8 cellular contexts compared by ENCODE assay signal in the genomic region with DNA sequence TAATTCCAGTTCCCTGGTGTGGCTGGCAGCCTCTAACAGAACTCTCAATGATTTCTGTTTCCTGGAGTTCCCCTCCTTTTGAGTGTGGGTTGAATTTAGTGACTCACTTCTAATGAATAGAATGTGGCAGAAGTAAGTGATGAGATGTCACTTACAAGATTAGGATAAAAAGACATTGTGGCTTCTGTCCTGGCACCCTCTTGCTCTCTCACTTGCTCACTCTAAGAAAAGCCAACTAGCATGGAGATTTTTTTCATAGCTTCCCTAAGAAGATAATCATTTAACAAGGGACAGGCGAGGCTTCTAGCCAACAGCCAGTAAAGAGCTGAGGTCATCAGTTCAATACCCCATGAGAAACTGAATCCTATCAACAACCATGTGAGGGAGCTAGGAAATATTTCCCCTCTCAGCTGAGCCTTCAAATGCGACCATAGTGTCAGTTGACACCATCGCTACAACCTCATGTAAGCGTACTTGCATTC.
A peak's percentile ranks its signal among the peaks of the same experiment; 100 is the strongest.
DNase-seq lines count a peak whose midpoint lies in the region; ATAC-seq, FAIRE-seq and TF ChIP-seq lines count a peak whose summit lies in the region.
"Had no signal": no experiment of that assay in that cellular context is flagged by ENCODE, and none has a peak within 500 bp of the region (broad histone marks: within the 10 kb centered on the region; RNA-seq: fewer than 3 reads in every experiment).

No MANE protein-coding gene starts in this region.

- FAIRE-seq in GM12892 (lab: Jason Lieb, UNC), result peak; percentile 53

- H2BK15ac ChIP-seq in mesendoderm (replicated peaks; ENCODE audit: low read depth), result no peak overlapping the region

- CTCF ChIA-PET in HEK293 (lab: Yijun Ruan, JAX), result no interaction called here

- no peak overlapping the region for H3K4me2 ChIP-seq in mesendoderm (ENCODE audit: low read length)

- H3K4me1 ChIP-seq in HEK293 (ENCODE audit: control insufficient read depth, insufficient read depth, low read length) (no peaks in the 10 kb centered on the region), mesendoderm (ENCODE audit: control insufficient read depth, low read depth, low read length) (peaks cover 2% of the 10 kb centered on the region), right cardiac atrium (ENCODE audit: control insufficient read depth, insufficient read depth, low read length) (no peaks in the 10 kb centered on the region)

- TF ChIP-seq POLR2A in GM12892 (IDR thresholded peaks at IDR 0.05; ENCODE audit: low read depth, low read length), result no peak

- H3K4me3 ChIP-seq in HEK293 (ENCODE audit: low read depth, low read length), result no peak overlapping the region
- H3K4me3 ChIP-seq in mesendoderm (ENCODE audit: low read length), result no peak overlapping the region
- H3K4me3 ChIP-seq in right cardiac atrium (ENCODE audit: low read length), result no peak overlapping the region

- H3K9ac ChIP-seq in mesendoderm (ENCODE audit: low read length), result no peak overlapping the region

- H4K5ac ChIP-seq in mesendoderm (ENCODE audit: low read length), result no peak overlapping the region

- H3K79me2 ChIP-seq in mesendoderm (ENCODE audit: control insufficient read depth, insufficient read depth, low read length), result no peaks in the 10 kb centered on the region

- no peak overlapping the region for H2AK5ac ChIP-seq in mesendoderm (ENCODE audit: low read length)

- no peak for TF ChIP-seq CTCF in HEK293 (tag by site-specific recombination; IDR thresholded peaks at IDR 0.05)

- no CpG with 5 or more reads among the region's 4 CpGs for WGBS in mesendoderm (ENCODE audit: extremely low coverage, insufficient coverage, low lambda C conversion rate)
- WGBS in right cardiac atrium, result 55% methylated on average over 4 of the region's 4 CpGs

- H3K27me3 ChIP-seq in mesendoderm (ENCODE audit: insufficient read depth, low read length, poor library complexity), result no peaks in the 10 kb centered on the region
- no peaks in the 10 kb centered on the region for H3K27me3 ChIP-seq in right cardiac atrium (ENCODE audit: control insufficient read depth, insufficient read depth)

- intact Hi-C loops in right cardiac atrium (cut with DNase I), result no loop called here

- ATAC-seq in right cardiac atrium, result no peak

- no peak overlapping the region for H4K8ac ChIP-seq in mesendoderm (ENCODE audit: low read depth, low read length)

- H3K23ac ChIP-seq in mesendoderm (ENCODE audit: low read length), result no peak overlapping the region

- DNase-seq in GM12892 (ENCODE audit: insufficient read length), result no peak
- DNase-seq in SW480 (ENCODE audit: low spot score), result peak; percentile 1
- peak; percentile 67 for DNase-seq in mesendoderm
- no peak for DNase-seq in effector CD4-positive, alpha-beta T cell
- no peak for DNase-seq in right cardiac atrium
- DNase-seq in NOMO-1 (lab: John Stamatoyannopoulos, UW; ENCODE audit: unreplicated experiment in 2 of 2), result no peak
- DNase-seq: Right ventricle myocardium superior had no signal

- H3K27ac ChIP-seq in HEK293 (ENCODE audit: extremely low read depth, low read depth, low read length) (no peak overlapping the region), mesendoderm (ENCODE audit: low read depth, low read length) (no peak overlapping the region), right cardiac atrium (ENCODE audit: low read length) (no peak overlapping the region)

- H3K18ac ChIP-seq in mesendoderm (ENCODE audit: low read length), result peak overlapping the region; percentile 60

- H3K79me1 ChIP-seq in mesendoderm (ENCODE audit: low read length), result no peaks in the 10 kb centered on the region

- no peak overlapping the region for H3K56ac ChIP-seq in mesendoderm (ENCODE audit: low read length)

- H3K36me3 ChIP-seq in HEK293 (ENCODE audit: control insufficient read depth in 2 of 2, insufficient read depth in 1 of 2, low read length in 2 of 2) (no peaks in the 10 kb centered on the region), mesendoderm (ENCODE audit: control insufficient read depth, insufficient read depth, low read length) (no peaks in the 10 kb centered on the region)

- H3K9me3 ChIP-seq in HEK293 (ENCODE audit: control insufficient read depth, insufficient read depth, low read depth, low read length) (no peaks in the 10 kb centered on the region), right cardiac atrium (ENCODE audit: control insufficient read depth, low read length) (no peaks in the 10 kb centered on the region)

- no peak overlapping the region for H2BK120ac ChIP-seq in mesendoderm (ENCODE audit: low read depth, low read length)

- H3K4ac ChIP-seq in mesendoderm (ENCODE audit: low read depth, low read length), result no peak overlapping the region

- POLR2A ChIA-PET in HEK293 (lab: Yijun Ruan, JAX), result interaction anchor here (1.5 kb wide), 1 partner anchor 282 kb away, joined by 3 read pairs; a partner anchor contains a TSS

- no peak overlapping the region for H2BK5ac ChIP-seq in mesendoderm (ENCODE audit: low read length)

TF ChIP-seq in HEK293, 187 proteins besides CTCF, POLR2A, EP300 and RAD21:
- TF ChIP-seq ZNF830 (tag by site-specific recombination; IDR thresholded peaks at IDR 0.05; ENCODE audit: low read depth) (no peak), ZNF660 (tag by site-specific recombination; IDR thresholded peaks at IDR 0.05) (peak; percentile 23; the same call in 1 of the 2 replicates), KLF1 (tag by site-specific recombination; IDR thresholded peaks at IDR 0.05) (no peak)
- TF ChIP-seq, protein P1, sequence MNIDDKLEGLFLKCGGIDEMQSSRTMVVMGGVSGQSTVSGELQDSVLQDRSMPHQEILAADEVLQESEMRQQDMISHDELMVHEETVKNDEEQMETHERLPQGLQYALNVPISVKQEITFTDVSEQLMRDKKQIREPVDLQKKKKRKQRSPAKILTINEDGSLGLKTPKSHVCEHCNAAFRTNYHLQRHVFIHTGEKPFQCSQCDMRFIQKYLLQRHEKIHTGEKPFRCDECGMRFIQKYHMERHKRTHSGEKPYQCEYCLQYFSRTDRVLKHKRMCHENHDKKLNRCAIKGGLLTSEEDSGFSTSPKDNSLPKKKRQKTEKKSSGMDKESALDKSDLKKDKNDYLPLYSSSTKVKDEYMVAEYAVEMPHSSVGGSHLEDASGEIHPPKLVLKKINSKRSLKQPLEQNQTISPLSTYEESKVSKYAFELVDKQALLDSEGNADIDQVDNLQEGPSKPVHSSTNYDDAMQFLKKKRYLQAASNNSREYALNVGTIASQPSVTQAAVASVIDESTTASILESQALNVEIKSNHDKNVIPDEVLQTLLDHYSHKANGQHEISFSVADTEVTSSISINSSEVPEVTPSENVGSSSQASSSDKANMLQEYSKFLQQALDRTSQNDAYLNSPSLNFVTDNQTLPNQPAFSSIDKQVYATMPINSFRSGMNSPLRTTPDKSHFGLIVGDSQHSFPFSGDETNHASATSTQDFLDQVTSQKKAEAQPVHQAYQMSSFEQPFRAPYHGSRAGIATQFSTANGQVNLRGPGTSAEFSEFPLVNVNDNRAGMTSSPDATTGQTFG (tag by site-specific recombination; IDR thresholded peaks at IDR 0.05; ENCODE audit: borderline replicate concordance), result no peak

Comparison
In these comparisons a context has a peak if more than half of its experiments do, and no peak if none do; other contexts are left out.
1. DNase-seq: peak in SW480 (single experiment) and mesendoderm (single experiment); none in GM12892 (single experiment), effector CD4-positive, alpha-beta T cell (single experiment), right cardiac atrium (0 of 3) and NOMO-1 (0 of 2).